25 cellular contexts compared by ENCODE assay signal in genomic region chr1:10621906-10622305, GRCh38.
DNase-seq lines count a peak whose midpoint lies in the region; ATAC-seq, FAIRE-seq and TF ChIP-seq lines count a peak whose summit lies in the region.
"Had no signal": no experiment of that assay in that cellular context is flagged by ENCODE, and none has a peak within 500 bp of the region (broad histone marks: within the 10 kb centered on the region; RNA-seq: fewer than 3 reads in every experiment).

No MANE protein-coding gene starts in this region.

- WGBS in esophagus muscularis mucosa: 83% methylated on average over 9 of the region's 9 CpGs
- 97% methylated on average over 9 of the region's 9 CpGs for WGBS in HepG2 (ENCODE audit: low lambda C conversion rate)

- no peak for TF ChIP-seq POLR2A in esophagus muscularis mucosa (IDR thresholded peaks at IDR 0.05; ENCODE audit: low read depth)
- no peak for TF ChIP-seq POLR2A in HepG2 (IDR thresholded peaks at IDR 0.05; ENCODE audit: insufficient read depth in 1 of 2, low read depth in 2 of 2, low read length in 2 of 2)

- BruUV-seq in HepG2 (replicated peaks; lab: Mats Ljungman, UMichigan): no TSS peak

- H3K4me1 ChIP-seq in left ventricle myocardium inferior (no peaks in the 10 kb centered on the region), esophagus muscularis mucosa (peaks cover 0 to 19% (median 9%) of the 10 kb centered on the region in 4 donors), upper lobe of right lung (no peaks in the 10 kb centered on the region), HepG2 (ENCODE audit: insufficient read depth, low read length) (peaks cover 10% of the 10 kb centered on the region)
- H3K4me1 ChIP-seq: HAP-1 had no signal

- H3K27me3 ChIP-seq in left ventricle myocardium inferior (ENCODE audit: low read depth) (no peaks in the 10 kb centered on the region), esophagus muscularis mucosa (no peaks in the 10 kb centered on the region), upper lobe of right lung (no peaks in the 10 kb centered on the region), HepG2 (ENCODE audit: control insufficient read depth in 1 of 2, insufficient read depth in 2 of 2, low read length in 2 of 2) (no peaks in the 10 kb centered on the region)

- in situ Hi-C loops in HepG2 (cut with HindIII; ENCODE audit: extremely low pct_ligation_motif_present, low pct_unique_long_range_greater_than_20kb): no loop called here

- H3K9me3 ChIP-seq in left ventricle myocardium inferior (replicated peaks) (no peaks in the 10 kb centered on the region), esophagus muscularis mucosa (no peaks in the 10 kb centered on the region), upper lobe of right lung (no peaks in the 10 kb centered on the region), HepG2 (ENCODE audit: low read length) (no peaks in the 10 kb centered on the region)
- H3K9me3 ChIP-seq: HAP-1 had no signal

- H3K27ac Mint-ChIP-seq in activated CD8-positive, alpha-beta T cell treated with anti-CD3 and anti-CD28 coated beads, Interleukin-2, amount 10 ng/mL, durations not matched to agents 7 days and 5 days: no peak overlapping the region
- H3K27ac Mint-ChIP-seq: B cell had no signal

- H3K36me3 ChIP-seq in left ventricle myocardium inferior: peaks cover 48% of the 10 kb centered on the region
- peaks cover 11 to 47% (median 30%) of the 10 kb centered on the region in 4 donors for H3K36me3 ChIP-seq in esophagus muscularis mucosa
- H3K36me3 ChIP-seq in upper lobe of right lung: peaks cover 22% of the 10 kb centered on the region
- peaks cover 9 to 12% of the 10 kb centered on the region in 2 experiments; a peak in 3 of 5 replicates for H3K36me3 ChIP-seq in HepG2 (replicated peaks in 1 of 2; ENCODE audit: control insufficient read depth in 1 of 2, insufficient read depth in 2 of 2, low read length in 2 of 2)
- H3K36me3 ChIP-seq: HAP-1 had no signal

- CTCF ChIA-PET in HepG2 (lab: Yijun Ruan, JAX; ENCODE audit: low intra/inter-chr PET ratio, low total read pairs): no interaction called here
- CTCF ChIA-PET in activated CD8-positive, alpha-beta T cell treated with anti-CD3 and anti-CD28 coated beads, Interleukin-2, amount 10 ng/mL, durations not matched to agents 7 days and 5 days (lab: Charles Lee): no interaction called here

- intact Hi-C loops in Right ventricle myocardium superior (cut with DNase I): no loop called here
- intact Hi-C loops in left ventricle myocardium inferior (cut with micrococcal nuclease): no loop called here
- intact Hi-C loops in esophagus muscularis mucosa (cut with DNase I): no loop called here
- intact Hi-C loops in posterior vena cava (cut with DNase I): no loop called here
- intact Hi-C loops in upper lobe of right lung (cut with DNase I): no loop called here
- intact Hi-C loops in HepG2 (cut with micrococcal nuclease; ENCODE audit: unreplicated experiment): loop anchor here (10.0 kb wide), 1 partner anchor 107 kb away; no protein-coding TSS in a partner anchor

- no peak for TF ChIP-seq RAD21 in HepG2 (CRISPR knock-in tag; IDR thresholded peaks at IDR 0.05)

- POLR2A ChIA-PET in HepG2 (lab: Yijun Ruan, JAX): no interaction called here
- POLR2A ChIA-PET in activated CD8-positive, alpha-beta T cell treated with anti-CD3 and anti-CD28 coated beads, Interleukin-2, amount 10 ng/mL, durations not matched to agents 7 days and 5 days (lab: Charles Lee): no interaction called here

- no peaks in the 10 kb centered on the region for H4K20me1 ChIP-seq in HepG2 (ENCODE audit: insufficient read depth, low read length)

- H3K27me3 Mint-ChIP-seq in activated CD8-positive, alpha-beta T cell treated with anti-CD3 and anti-CD28 coated beads, Interleukin-2, amount 10 ng/mL, durations not matched to agents 7 days and 5 days (ENCODE audit: low read depth): no peaks in the 10 kb centered on the region
- H3K27me3 Mint-ChIP-seq: B cell had no signal

- peaks cover 3% of the 10 kb centered on the region for H3K36me3 Mint-ChIP-seq in activated CD8-positive, alpha-beta T cell treated with anti-CD3 and anti-CD28 coated beads, Interleukin-2, amount 10 ng/mL, durations not matched to agents 7 days and 5 days (ENCODE audit: low read depth)

- H3K9me3 Mint-ChIP-seq in activated CD8-positive, alpha-beta T cell treated with anti-CD3 and anti-CD28 coated beads, Interleukin-2, amount 10 ng/mL, durations not matched to agents 7 days and 5 days (ENCODE audit: insufficient read depth): no peaks in the 10 kb centered on the region

- no peak overlapping the region for H3K4me3 ChIP-seq in left ventricle myocardium inferior
- H3K4me3 ChIP-seq in esophagus muscularis mucosa: no peak overlapping the region
- H3K4me3 ChIP-seq in upper lobe of right lung: no peak overlapping the region
- no peak overlapping the region for H3K4me3 ChIP-seq in HepG2 (replicated peaks in 1 of 3; ENCODE audit: insufficient read depth in 1 of 3, low read depth in 2 of 3, low read length in 3 of 3)
- H3K4me3 ChIP-seq: GM23248, HAP-1, PC-9 had no signal

- H3K27ac ChIP-seq in left ventricle myocardium inferior (replicated peaks): no peak overlapping the region
- H3K27ac ChIP-seq in esophagus muscularis mucosa (replicated peaks in 1 of 4): peak overlapping the region; percentile 34 to 76 (median 66)
- no peak overlapping the region for H3K27ac ChIP-seq in upper lobe of right lung
- no peak overlapping the region for H3K27ac ChIP-seq in HepG2 (ENCODE audit: extremely low read length, insufficient read depth, low read length)
- H3K27ac ChIP-seq: GM23248, KMS-11, PC-9 had no signal

- no peak overlapping the region for H3K9ac ChIP-seq in HepG2 (ENCODE audit: insufficient read depth, low read depth, low read length)
- H3K9ac ChIP-seq: GM23248, KMS-11 had no signal

- H3K4me3 Mint-ChIP-seq in activated CD8-positive, alpha-beta T cell treated with anti-CD3 and anti-CD28 coated beads, Interleukin-2, amount 10 ng/mL, durations not matched to agents 7 days and 5 days: no peak overlapping the region
- H3K4me3 Mint-ChIP-seq: B cell had no signal

- no peaks in the 10 kb centered on the region for H3K4me1 Mint-ChIP-seq in activated CD8-positive, alpha-beta T cell treated with anti-CD3 and anti-CD28 coated beads, Interleukin-2, amount 10 ng/mL, durations not matched to agents 7 days and 5 days (ENCODE audit: low read depth)
- H3K4me1 Mint-ChIP-seq: B cell had no signal

- ATAC-seq in Right ventricle myocardium superior (ENCODE audit: poor library complexity) (no peak), upper lobe of right lung (no peak), HG03039 (IDR thresholded peaks at IDR 0.05; ENCODE audit: unreplicated experiment) (no peak), HepG2 (no peak)
- no peak for ATAC-seq in activated CD8-positive, alpha-beta T cell treated with anti-CD3 and anti-CD28 coated beads, Interleukin-2, amount 10 ng/mL, durations not matched to agents 7 days and 5 days

- TF ChIP-seq CTCF in left ventricle myocardium inferior (IDR thresholded peaks at IDR 0.05; ENCODE audit: borderline replicate concordance) (no peak), esophagus muscularis mucosa (IDR thresholded peaks at IDR 0.05) (no peak), upper lobe of right lung (IDR thresholded peaks at IDR 0.05) (no peak), HepG2 (CRISPR knock-in tag; IDR thresholded peaks at IDR 0.05) (no peak)

- TF ChIP-seq EP300 in esophagus muscularis mucosa (IDR thresholded peaks at IDR 0.05) (no peak), HepG2 (IDR thresholded peaks at IDR 0.05; ENCODE audit: low read depth in 2 of 2, low read length in 2 of 2) (no peak), HepG2 (CRISPR knock-in tag; IDR thresholded peaks at IDR 0.05; ENCODE audit: borderline replicate concordance) (no peak)

- FAIRE-seq in HepG2 (lab: Jason Lieb, UNC): no peak
- FAIRE-seq: A204.1, HTR-8/SVneo had no signal

- H3K79me2 ChIP-seq in HepG2 (ENCODE audit: insufficient read depth, low read length): no peaks in the 10 kb centered on the region

- peak; percentile 24 for DNase-seq in Right ventricle myocardium superior
- DNase-seq in left ventricle myocardium inferior: no peak
- DNase-seq in esophagus muscularis mucosa (ENCODE audit: extremely low spot score): no peak
- peak; percentile 55 for DNase-seq in posterior vena cava (ENCODE audit: low spot score)
- peak; percentile 35 for DNase-seq in upper lobe of right lung
- no peak for DNase-seq in HepG2 (ENCODE audit: low spot score)
- DNase-seq in activated CD8-positive, alpha-beta T cell treated with anti-CD3 and anti-CD28 coated beads, Interleukin-2, amount 10 ng/mL, durations not matched to agents 7 days and 5 days: no peak
- DNase-seq: COR-L47, DMS79, GM23248, IMR-90, NCI-H1105, NCI-H2029 treated with DMSO at 0.1 percent for 48 hours, NCI-H226, NCI-H510A treated with DMSO at 0.1 percent for 48 hours, NCI-H748 treated with DMSO at 0.1 percent for 48 hours, PC-9, RPMI8226, SIG-M5 had no signal

- H3K4me2 ChIP-seq in HepG2 (ENCODE audit: low read depth, low read length): no peak overlapping the region
- H3K4me2 ChIP-seq: KMS-11, PC-9 had no signal

- no peak overlapping the region for H2AFZ ChIP-seq in HepG2 (ENCODE audit: low read length)
- H2AFZ ChIP-seq: GM23248, PC-9 had no signal

TF ChIP-seq in HepG2, 621 proteins besides CTCF, POLR2A, EP300 and RAD21:
- TF ChIP-seq BRD4 (CRISPR knock-in tag; IDR thresholded peaks at IDR 0.05) (no peak), ZNF674 (CRISPR knock-in tag; IDR thresholded peaks at IDR 0.05; ENCODE audit: low read depth) (no peak), MIXL1 (CRISPR knock-in tag; IDR thresholded peaks at IDR 0.05) (no peak), SMARCE1 (IDR thresholded peaks at IDR 0.05; ENCODE audit: borderline replicate concordance) (no peak), ZKSCAN1 (IDR thresholded peaks at IDR 0.05; ENCODE audit: low read length) (no peak), FOXJ3 (CRISPR knock-in tag; IDR thresholded peaks at IDR 0.05; ENCODE audit: borderline replicate concordance) (no peak), KDM6A (CRISPR knock-in tag; IDR thresholded peaks at IDR 0.05; ENCODE audit: low read depth) (no peak)

Comparison
In these comparisons a context has a peak if more than half of its experiments do, and no peak if none do; other contexts are left out.
1. DNase-seq: peak in Right ventricle myocardium superior (single experiment), posterior vena cava (single experiment) and upper lobe of right lung (single experiment); none in left ventricle myocardium inferior (single experiment), esophagus muscularis mucosa (single experiment), HepG2 (single experiment) and activated CD8-positive, alpha-beta T cell treated with anti-CD3 and anti-CD28 coated beads, Interleukin-2, amount 10 ng/mL, durations not matched to agents 7 days and 5 days (single experiment).
2. H3K27ac ChIP-seq: peak in esophagus muscularis mucosa (4 of 4); none in left ventricle myocardium inferior (single experiment), upper lobe of right lung (single experiment) and HepG2 (single experiment).